Comparison of ENCODE assay signal across 11 cellular contexts in genomic region chr6:160695622-160696021, GRCh38. TPM values are rescaled to one million over a fixed set of nuclear protein-coding genes. Genes with fewer than 3 reads are reported as not detected.
"Had no signal": no experiment of that assay in that cellular context is flagged by ENCODE, and none has a peak within 500 bp of the region (broad histone marks: within the 10 kb centered on the region; RNA-seq: fewer than 3 reads in every experiment).

No MANE protein-coding gene starts in this region.

RNA-seq across cellular contexts. Expression of gene PLG, which starts 6.4 kb away (rescaled TPM):
- total RNA-seq: subcutaneous adipose tissue, temporal lobe, thoracic aorta, thyroid gland, transverse colon, upper lobe of right lung, urinary bladder, uterus, vagina had no signal
- polyA plus RNA-seq: stomach had no signal

RNA-seq across cellular contexts. Expression of gene LPA, which starts 31.5 kb away (rescaled TPM):
- total RNA-seq: stomach, subcutaneous adipose tissue, suprapubic skin, thoracic aorta, upper lobe of right lung had no signal
